In the genomic region with DNA sequence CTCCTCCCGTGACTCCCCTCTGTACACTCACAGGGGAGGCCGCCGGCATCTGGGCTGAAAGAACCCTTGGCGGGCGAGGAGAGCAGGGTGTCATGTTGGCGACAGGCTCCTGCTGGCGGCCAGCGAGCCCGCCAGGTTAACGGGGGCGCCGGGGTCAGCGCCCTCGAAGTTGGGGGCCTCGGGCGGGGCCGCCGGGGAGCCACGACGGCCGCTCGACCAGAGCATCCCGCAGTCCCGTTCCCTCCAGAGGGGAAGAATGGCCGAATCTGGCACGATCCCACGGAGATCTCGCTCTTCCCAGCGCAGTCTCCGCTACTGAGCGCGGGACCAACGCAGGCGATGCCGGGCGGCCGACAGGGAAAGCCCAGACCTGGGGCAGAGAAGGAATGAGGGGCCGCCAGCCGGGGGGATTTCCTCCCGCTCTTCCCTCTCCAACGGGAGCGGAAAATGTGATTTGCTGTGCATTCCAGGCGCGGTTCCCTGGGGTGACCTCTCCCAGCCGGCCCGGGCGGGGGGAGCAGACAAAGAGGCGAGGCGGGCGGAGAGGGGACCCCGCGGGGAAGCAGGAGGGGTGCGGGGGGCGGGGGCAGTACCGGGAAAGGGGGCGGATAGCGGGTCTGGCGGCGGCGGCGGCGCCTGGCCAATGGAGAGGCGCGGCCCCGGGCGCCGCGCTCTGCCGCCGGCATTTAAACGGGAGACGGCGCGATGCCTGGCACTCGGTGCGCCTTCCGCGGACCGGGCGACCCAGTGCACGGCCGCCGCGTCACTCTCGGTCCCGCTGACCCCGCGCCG, we compare ENCODE assay signal across 1 cellular context.
TF ChIP-seq lines count a peak whose summit lies in the region.

A gene (plus strand): TSS at position 715 of the 792 bp plus-strand sequence. CDS start 12,687 bp downstream, outside the sequence.

TF ChIP-seq in IMR-90, 13 proteins besides CTCF, POLR2A, EP300 and RAD21 (continued from another document):
- TF ChIP-seq, protein P1, sequence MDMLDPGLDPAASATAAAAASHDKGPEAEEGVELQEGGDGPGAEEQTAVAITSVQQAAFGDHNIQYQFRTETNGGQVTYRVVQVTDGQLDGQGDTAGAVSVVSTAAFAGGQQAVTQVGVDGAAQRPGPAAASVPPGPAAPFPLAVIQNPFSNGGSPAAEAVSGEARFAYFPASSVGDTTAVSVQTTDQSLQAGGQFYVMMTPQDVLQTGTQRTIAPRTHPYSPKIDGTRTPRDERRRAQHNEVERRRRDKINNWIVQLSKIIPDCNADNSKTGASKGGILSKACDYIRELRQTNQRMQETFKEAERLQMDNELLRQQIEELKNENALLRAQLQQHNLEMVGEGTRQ (IDR thresholded peaks at IDR 0.05; ENCODE audit: low read depth, low read length) = no peak
- no peak for TF ChIP-seq SMC3 (IDR thresholded peaks at IDR 0.05; ENCODE audit: low read depth, low read length)
